Comparison of ENCODE assay signal across 36 cellular contexts in genomic region chr7:123099712-123100111, GRCh38.
"Had no signal": no experiment of that assay in that cellular context is flagged by ENCODE, and none has a peak within 500 bp of the region (broad histone marks: within the 10 kb centered on the region; RNA-seq: fewer than 3 reads in every experiment).

No MANE protein-coding gene starts in this region.

- ATAC-seq: activated naive CD4-positive, alpha-beta T cell treated with anti-CD3 and anti-CD28 coated beads, Interleukin-2, amount 50 U/mL, for 72 hours; activated naive CD8-positive, alpha-beta T cell treated with anti-CD3 and anti-CD28 coated beads, Interleukin-2, amount 50 U/mL, for 24 hours; activated T-cell treated with anti-CD3 and anti-CD28 coated beads, Interleukin-2, amount 50 U/mL, for 4 hours; activated T-cell treated with anti-CD3 and anti-CD28 coated beads, Interleukin-2, amount 50 U/mL, for 72 hours; activated T-helper 17 cell treated with anti-CD3 and anti-CD28 coated beads, Interleukin-2, amount 50 U/mL, for 72 hours; body of pancreas had no signal

- H3K4me3 ChIP-seq: adrenal gland, ascending aorta, body of pancreas, breast epithelium, cardiac muscle cell had no signal

- H3K27ac ChIP-seq: adrenal gland, ascending aorta, body of pancreas, brain microvascular endothelial cell, breast epithelium, cardiac muscle cell had no signal

- H3K36me3 ChIP-seq: adrenal gland, ascending aorta, brain microvascular endothelial cell, breast epithelium, cardiac muscle cell had no signal

- H3K27ac Mint-ChIP-seq: activated naive CD4-positive, alpha-beta T cell treated with anti-CD3 and anti-CD28 coated beads for 36 hours; activated naive CD4-positive, alpha-beta T cell treated with anti-CD3 and anti-CD28 coated beads, Interleukin-2, amount 10 ng/mL, durations not matched to agents 7 days and 5 days; activated naive CD4-positive, alpha-beta T cell treated with anti-CD3 and anti-CD28 coated beads, Interleukin-2, amount 50 U/mL, for 24 hours; activated naive CD4-positive, alpha-beta T cell treated with anti-CD3 and anti-CD28 coated beads, Interleukin-2, amount 50 U/mL, for 72 hours; activated naive CD8-positive, alpha-beta T cell; activated naive CD8-positive, alpha-beta T cell treated with anti-CD3 and anti-CD28 coated beads for 36 hours; activated naive CD8-positive, alpha-beta T cell treated with anti-CD3 and anti-CD28 coated beads, Interleukin-2, amount 10 ng/mL, durations not matched to agents 7 days and 5 days; activated naive CD8-positive, alpha-beta T cell treated with anti-CD3 and anti-CD28 coated beads, Interleukin-2, amount 50 U/mL, for 24 hours; activated T-cell treated with anti-CD3 and anti-CD28 coated beads, Interleukin-2, amount 50 U/mL, for 24 hours; activated T-cell treated with anti-CD3 and anti-CD28 coated beads, Interleukin-2, amount 50 U/mL, for 72 hours; activated T-helper 1 cell treated with anti-CD3 and anti-CD28 coated beads, Interleukin-12 subunit alpha, Interleukin-12 subunit beta, Interleukin-2, Interleukin-4 antibody, amounts not matched to agents 30 ng/mL and 10 ng/mL and 1 ng/mL, durations not matched to agents 14 hours and 24 hours and 36 hours; activated T-helper 17 cell treated with anti-CD3 and anti-CD28 coated beads, Interleukin-2, amount 50 U/mL, for 72 hours; activated T-helper 2 cell treated with anti-CD3 and anti-CD28 coated beads, Interferon-gamma antibody, Interleukin-2, Interleukin-4, amounts not matched to agents 10 μg/mL and 5 μg/mL and 100 μg/mL, durations not matched to agents 14 hours and 24 hours and 36 hours; brain had no signal

- H3K9me3 Mint-ChIP-seq: activated naive CD8-positive, alpha-beta T cell treated with anti-CD3 and anti-CD28 coated beads, Interleukin-2, amount 50 U/mL, for 24 hours; activated T-cell treated with anti-CD3 and anti-CD28 coated beads, Interleukin-2, amount 50 U/mL, for 4 hours; activated T-helper 1 cell treated with anti-CD3 and anti-CD28 coated beads, Interleukin-12 subunit alpha, Interleukin-12 subunit beta, Interleukin-2, Interleukin-4 antibody, amounts not matched to agents 30 ng/mL and 10 ng/mL and 1 ng/mL, durations not matched to agents 14 hours and 24 hours and 36 hours; activated T-helper 2 cell treated with anti-CD3 and anti-CD28 coated beads, Interferon-gamma antibody, Interleukin-2, Interleukin-4, amounts not matched to agents 10 μg/mL and 5 μg/mL and 100 μg/mL, durations not matched to agents 14 hours and 24 hours and 36 hours had no signal

- H3K9me3 ChIP-seq: adrenal gland, ascending aorta, body of pancreas, breast epithelium had no signal

- H3K27me3 Mint-ChIP-seq: activated naive CD4-positive, alpha-beta T cell treated with anti-CD3 and anti-CD28 coated beads, Interleukin-2, amount 10 ng/mL, durations not matched to agents 7 days and 5 days; activated naive CD4-positive, alpha-beta T cell treated with anti-CD3 and anti-CD28 coated beads, Interleukin-2, amount 50 U/mL, for 24 hours; activated naive CD8-positive, alpha-beta T cell; activated naive CD8-positive, alpha-beta T cell treated with anti-CD3 and anti-CD28 coated beads for 36 hours; activated naive CD8-positive, alpha-beta T cell treated with anti-CD3 and anti-CD28 coated beads, Interleukin-2, amount 10 ng/mL, durations not matched to agents 7 days and 5 days; activated naive CD8-positive, alpha-beta T cell treated with anti-CD3 and anti-CD28 coated beads, Interleukin-2, amount 50 U/mL, for 24 hours; activated T-cell treated with anti-CD3 and anti-CD28 coated beads, Interleukin-2, amount 50 U/mL, for 24 hours; activated T-helper 17 cell treated with anti-CD3 and anti-CD28 coated beads, Interleukin-2, amount 50 U/mL, for 72 hours; brain; central memory CD8-positive, alpha-beta T cell had no signal

- H3K4me1 ChIP-seq: adrenal gland, ascending aorta, body of pancreas, breast epithelium had no signal

- H3K4me1 Mint-ChIP-seq: activated naive CD4-positive, alpha-beta T cell treated with anti-CD3 and anti-CD28 coated beads, Interleukin-2, amount 10 ng/mL, durations not matched to agents 7 days and 5 days; activated naive CD4-positive, alpha-beta T cell treated with anti-CD3 and anti-CD28 coated beads, Interleukin-2, amount 50 U/mL, for 24 hours; activated naive CD8-positive, alpha-beta T cell treated with anti-CD3 and anti-CD28 coated beads for 36 hours; activated naive CD8-positive, alpha-beta T cell treated with anti-CD3 and anti-CD28 coated beads, Interleukin-2, amount 10 ng/mL, durations not matched to agents 7 days and 5 days; activated naive CD8-positive, alpha-beta T cell treated with anti-CD3 and anti-CD28 coated beads, Interleukin-2, amount 50 U/mL, for 24 hours; activated T-helper 17 cell treated with anti-CD3 and anti-CD28 coated beads, Interleukin-2, amount 50 U/mL, for 72 hours; central memory CD8-positive, alpha-beta T cell had no signal

- H3K27me3 ChIP-seq: adrenal gland, ascending aorta, body of pancreas, brain microvascular endothelial cell, breast epithelium, cardiac muscle cell had no signal

- H3K4me3 Mint-ChIP-seq: activated naive CD4-positive, alpha-beta T cell treated with anti-CD3 and anti-CD28 coated beads for 36 hours; activated naive CD4-positive, alpha-beta T cell treated with anti-CD3 and anti-CD28 coated beads, Interleukin-2, amount 10 ng/mL, durations not matched to agents 7 days and 5 days; activated naive CD4-positive, alpha-beta T cell treated with anti-CD3 and anti-CD28 coated beads, Interleukin-2, amount 50 U/mL, for 24 hours; activated naive CD8-positive, alpha-beta T cell; activated naive CD8-positive, alpha-beta T cell treated with anti-CD3 and anti-CD28 coated beads for 36 hours; activated naive CD8-positive, alpha-beta T cell treated with anti-CD3 and anti-CD28 coated beads, Interleukin-2, amount 10 ng/mL, durations not matched to agents 7 days and 5 days; activated naive CD8-positive, alpha-beta T cell treated with anti-CD3 and anti-CD28 coated beads, Interleukin-2, amount 50 U/mL, for 24 hours; activated T-cell treated with anti-CD3 and anti-CD28 coated beads, Interleukin-2, amount 50 U/mL, for 24 hours; activated T-cell treated with anti-CD3 and anti-CD28 coated beads, Interleukin-2, amount 50 U/mL, for 4 hours; activated T-cell treated with anti-CD3 and anti-CD28 coated beads, Interleukin-2, amount 50 U/mL, for 72 hours; activated T-helper 1 cell treated with anti-CD3 and anti-CD28 coated beads, Interleukin-12 subunit alpha, Interleukin-12 subunit beta, Interleukin-2, Interleukin-4 antibody, amounts not matched to agents 30 ng/mL and 10 ng/mL and 1 ng/mL, durations not matched to agents 14 hours and 24 hours and 36 hours; activated T-helper 17 cell treated with anti-CD3 and anti-CD28 coated beads, Interleukin-2, amount 50 U/mL, for 72 hours; brain; central memory CD8-positive, alpha-beta T cell had no signal

- H3K36me3 Mint-ChIP-seq: activated naive CD4-positive, alpha-beta T cell treated with anti-CD3 and anti-CD28 coated beads, Interleukin-2, amount 10 ng/mL, durations not matched to agents 7 days and 5 days; activated naive CD4-positive, alpha-beta T cell treated with anti-CD3 and anti-CD28 coated beads, Interleukin-2, amount 50 U/mL, for 24 hours; activated naive CD4-positive, alpha-beta T cell treated with anti-CD3 and anti-CD28 coated beads, Interleukin-2, amount 50 U/mL, for 72 hours; activated naive CD8-positive, alpha-beta T cell; activated naive CD8-positive, alpha-beta T cell treated with anti-CD3 and anti-CD28 coated beads for 36 hours; activated naive CD8-positive, alpha-beta T cell treated with anti-CD3 and anti-CD28 coated beads, Interleukin-2, amount 10 ng/mL, durations not matched to agents 7 days and 5 days; brain had no signal

- DNase-seq: activated effector memory CD4-positive, alpha-beta T cell treated with anti-CD3 and anti-CD28 coated beads, Interleukin-2, amount 50 U/mL, for 16 hours; activated effector memory CD4-positive, alpha-beta T cell treated with Interleukin-2 at 50 U/mL for 16 hours; activated gamma-delta T cell; activated gamma-delta T cell treated with Interleukin-2 at 50 U/mL for 16 hours; activated naive CD4-positive, alpha-beta T cell; activated naive CD4-positive, alpha-beta T cell treated with anti-CD3 and anti-CD28 coated beads for 36 hours; activated naive CD4-positive, alpha-beta T cell treated with anti-CD3 and anti-CD28 coated beads, Interleukin-2, amount 10 ng/mL, durations not matched to agents 7 days and 5 days; activated naive CD4-positive, alpha-beta T cell treated with anti-CD3 and anti-CD28 coated beads, Interleukin-2, amount 50 U/mL, for 16 hours; activated naive CD4-positive, alpha-beta T cell treated with Interleukin-2 at 50 U/mL for 16 hours; activated naive CD8-positive, alpha-beta T cell treated with anti-CD3 and anti-CD28 coated beads for 36 hours; activated naive CD8-positive, alpha-beta T cell treated with anti-CD3 and anti-CD28 coated beads, Interleukin-2, amount 10 ng/mL, durations not matched to agents 7 days and 5 days; activated naive CD8-positive, alpha-beta T cell treated with anti-CD3 and anti-CD28 coated beads, Interleukin-2, amount 50 U/mL, for 24 hours; activated T-cell treated with anti-CD3 and anti-CD28 coated beads, Interleukin-2, amount 50 U/mL, for 24 hours; activated T-cell treated with anti-CD3 and anti-CD28 coated beads, Interleukin-2, amount 50 U/mL, for 4 hours; activated T-cell treated with anti-CD3 and anti-CD28 coated beads, Interleukin-2, amount 50 U/mL, for 48 hours; activated T-cell treated with anti-CD3 and anti-CD28 coated beads, Interleukin-2, amount 50 U/mL, for 72 hours; adrenal gland; amniotic stem cell; amygdala; anterior cingulate cortex; aorta; body of pancreas; brain microvascular endothelial cell; central memory CD4-positive, alpha-beta T cell; cerebellar nuclear complex had no signal
